In genomic region chr9:17802249-17802857, GRCh38 we compare ENCODE assay signal across 9 cellular contexts.
DNase-seq lines count a peak whose midpoint lies in the region; ATAC-seq, FAIRE-seq and TF ChIP-seq lines count a peak whose summit lies in the region.
"Had no signal": no experiment of that assay in that cellular context is flagged by ENCODE, and none has a peak within 500 bp of the region (broad histone marks: within the 10 kb centered on the region; RNA-seq: fewer than 3 reads in every experiment).

No MANE protein-coding gene starts in this region.

- ATAC-seq in GM18520 (IDR thresholded peaks at IDR 0.05; ENCODE audit: unreplicated experiment) = no peak

- 38 to 44% methylated on average over 3 of the region's 3 CpGs for WGBS in thyroid gland, 2 donors

- H3K27ac ChIP-seq in thyroid gland = no peak overlapping the region

- H3K4me1 ChIP-seq in thyroid gland = no peaks in the 10 kb centered on the region

- intact Hi-C loops in thyroid gland (cut with DNase I) = loop anchor here (10.0 kb wide), 1 partner anchor 1222 kb away; no protein-coding TSS in a partner anchor

- DNase-seq in AG09319 (ENCODE audit: extremely low read depth, low read depth) = no peak
- DNase-seq in H54 (ENCODE audit: insufficient read length, low spot score) = no peak
- peak; percentile 24 for DNase-seq in iris pigment epithelial cell (ENCODE audit: low read depth)
- DNase-seq in thyroid gland = no peak
- DNase-seq in NOMO-1 treated with dmso at 0.1 percent for 144 hours (lab: John Stamatoyannopoulos, UW; ENCODE audit: unreplicated experiment) = no peak
- DNase-seq in ureter (ENCODE audit: low spot score) = no peak
- DNase-seq: activated gamma-delta T cell treated with Interleukin-2 at 50 U/mL for 16 hours had no signal

- H3K4me3 ChIP-seq in thyroid gland (replicated peaks in 1 of 3) = no peak overlapping the region

- no peaks in the 10 kb centered on the region for H3K36me3 ChIP-seq in thyroid gland

- no peaks in the 10 kb centered on the region for H3K27me3 ChIP-seq in thyroid gland

- no peaks in the 10 kb centered on the region for H3K9me3 ChIP-seq in thyroid gland

- no peak for TF ChIP-seq POLR2A in H54 (IDR thresholded peaks at IDR 0.05; ENCODE audit: low read depth, low read length)
- TF ChIP-seq POLR2A in thyroid gland (IDR thresholded peaks at IDR 0.05) = no peak

- peak; percentile 52 for TF ChIP-seq CTCF in AG09319 (IDR thresholded peaks at IDR 0.05; ENCODE audit: low read depth, low read length)
- TF ChIP-seq CTCF in thyroid gland (IDR thresholded peaks at IDR 0.05) = peak in 3 of 6 experiments; percentile 51 to 64 (median 53)

- FAIRE-seq in H54 (lab: Jason Lieb, UNC) (peak; percentile 48), TTC549 (lab: Jason Lieb, UNC) (peak; percentile 53)
